In genomic region chr10:104143829-104144228, GRCh38 we compare ENCODE assay signal across 1 cellular context.
TF ChIP-seq lines count a peak whose summit lies in the region.

No MANE protein-coding gene starts in this region.

TF ChIP-seq in WTC11, 78 proteins besides CTCF, POLR2A, EP300 and RAD21 (continued from another document):
- TF ChIP-seq ZNF281 (CRISPR knock-in tag; IDR thresholded peaks at IDR 0.05) = no peak
- TF ChIP-seq ATF1 (CRISPR knock-in tag; IDR thresholded peaks at IDR 0.05) = no peak
- TF ChIP-seq MAX (CRISPR knock-in tag; IDR thresholded peaks at IDR 0.05) = no peak
- TF ChIP-seq ZNF416 (CRISPR knock-in tag; IDR thresholded peaks at IDR 0.05) = no peak
- no peak for TF ChIP-seq EMX1 (CRISPR knock-in tag; IDR thresholded peaks at IDR 0.05)
- TF ChIP-seq USF1 (CRISPR knock-in tag; IDR thresholded peaks at IDR 0.05) = no peak
- TF ChIP-seq ZNF423 (CRISPR knock-in tag; IDR thresholded peaks at IDR 0.05) = no peak
